Comparison of ENCODE assay signal across 10 cellular contexts in genomic region chr1:12128120-12128519, GRCh38.
"Had no signal": no experiment of that assay in that cellular context is flagged by ENCODE, and none has a peak within 500 bp of the region (broad histone marks: within the 10 kb centered on the region; RNA-seq: fewer than 3 reads in every experiment).

No MANE protein-coding gene starts in this region.

- H3K27me3 Mint-ChIP-seq: activated CD8-positive, alpha-beta memory T cell treated with anti-CD3 and anti-CD28 coated beads, Interleukin-2, amount 10 ng/mL, durations not matched to agents 7 days and 5 days; naive thymus-derived CD4-positive, alpha-beta T cell had no signal

- H3K27ac Mint-ChIP-seq: activated CD8-positive, alpha-beta memory T cell treated with anti-CD3 and anti-CD28 coated beads, Interleukin-2, amount 10 ng/mL, durations not matched to agents 7 days and 5 days had no signal

- DNase-seq: activated CD8-positive, alpha-beta memory T cell treated with anti-CD3 and anti-CD28 coated beads, Interleukin-2, amount 10 ng/mL, durations not matched to agents 7 days and 5 days; central memory CD4-positive, alpha-beta T cell; effector CD4-positive, alpha-beta T cell; foreskin keratinocyte; head of caudate nucleus; naive thymus-derived CD4-positive, alpha-beta T cell; nucleus accumbens; SIG-M5; sigmoid colon had no signal

- ATAC-seq: activated CD8-positive, alpha-beta memory T cell treated with anti-CD3 and anti-CD28 coated beads, Interleukin-2, amount 10 ng/mL, durations not matched to agents 7 days and 5 days; foreskin keratinocyte; left colon; naive thymus-derived CD4-positive, alpha-beta T cell had no signal

- H3K4me3 Mint-ChIP-seq: activated CD8-positive, alpha-beta memory T cell treated with anti-CD3 and anti-CD28 coated beads, Interleukin-2, amount 10 ng/mL, durations not matched to agents 7 days and 5 days; naive thymus-derived CD4-positive, alpha-beta T cell had no signal

- H3K9me3 Mint-ChIP-seq: naive thymus-derived CD4-positive, alpha-beta T cell had no signal
